11 cellular contexts compared by ENCODE assay signal in genomic region chr6:21164768-21165326, GRCh38.
DNase-seq lines count a peak whose midpoint lies in the region; ATAC-seq lines count a peak whose summit lies in the region.
"Had no signal": no experiment of that assay in that cellular context is flagged by ENCODE, and none has a peak within 500 bp of the region (broad histone marks: within the 10 kb centered on the region; RNA-seq: fewer than 3 reads in every experiment).

No MANE protein-coding gene starts in this region.

- intact Hi-C loops in Right ventricle myocardium inferior (cut with DNase I): no loop called here

- DNase-seq in astrocyte of the hippocampus (ENCODE audit: low read depth, low spot score): peak; percentile 36
- DNase-seq in NCI-H1105 treated with DMSO at 0.1 percent for 48 hours (lab: John Stamatoyannopoulos, UW): no peak
- DNase-seq in GF-D8 (lab: John Stamatoyannopoulos, UW): no peak
- DNase-seq in GM19238 (ENCODE audit: insufficient read length, low spot score): no peak
- DNase-seq in Right ventricle myocardium inferior (ENCODE audit: missing footprints): no peak
- DNase-seq: gastrocnemius medialis, NCI-H2029 treated with DMSO at 0.1 percent for 48 hours, tibial artery had no signal

- H3K4me3 ChIP-seq in GM08714 (ENCODE audit: low read length): 0 out of 2 replicates have a peak overlapping the region, but pooled peaks have one; percentile 16
- H3K4me3 ChIP-seq: gastrocnemius medialis, tibial artery had no signal

- ATAC-seq in GM19455 (IDR thresholded peaks at IDR 0.05; ENCODE audit: unreplicated experiment) (peak; percentile 65), HG03342 (IDR thresholded peaks at IDR 0.05; ENCODE audit: unreplicated experiment) (peak; percentile 78), Right ventricle myocardium inferior (no peak)
- ATAC-seq: gastrocnemius medialis had no signal
